ENCODE assay signal across 8 cellular contexts in genomic region chr1:161132410-161133219, GRCh38. TPM values are rescaled to one million over a fixed set of nuclear protein-coding genes. Genes with fewer than 3 reads are reported as not detected.
DNase-seq lines count a peak whose midpoint lies in the region; ATAC-seq and TF ChIP-seq lines count a peak whose summit lies in the region.

Gene DEDD (minus strand): TSS chr1:161132667. CDS start chr1:161124462, 8,205 bp downstream.

- H3K9me3 Mint-ChIP-seq in activated CD4-positive, alpha-beta T cell treated with anti-CD3 and anti-CD28 coated beads for 36 hours (ENCODE audit: low read depth): no peaks in the 10 kb centered on the region

- peak within 1 kb of the TSS; percentile 78 for H3K4me3 ChIP-seq in BE2C (ENCODE audit: low read depth, low read length)
- peak within 1 kb of the TSS; percentile 91 for H3K4me3 ChIP-seq in choroid plexus epithelial cell (ENCODE audit: low read depth, low read length)

- peaks cover 4% of the 10 kb centered on the region; the same call in 1 of the 2 replicates for H3K4me1 ChIP-seq in BE2C

- CTCF ChIA-PET in activated CD4-positive, alpha-beta T cell treated with anti-CD3 and anti-CD28 coated beads for 36 hours (lab: Charles Lee): interaction anchor here (1.1 to 2.7 kb wide), 9 partner anchors 10 to 93 kb away, joined by 3 to 14 read pairs (median 4); partner anchors contain the start of genes PPOX, TOMM40L and UFC1

- TF ChIP-seq CTCF in BE2C (IDR thresholded peaks at IDR 0.05; ENCODE audit: low read depth, low read length) (no peak), choroid plexus epithelial cell (conservative IDR thresholded peaks at IDR 0.05; ENCODE audit: low read depth, low read length) (no peak)

- peaks cover 44% of the 10 kb centered on the region for H3K4me1 Mint-ChIP-seq in activated CD4-positive, alpha-beta T cell treated with anti-CD3 and anti-CD28 coated beads for 36 hours

- DNase-seq in BE2C: peak; percentile 92
- DNase-seq in GM19238 (ENCODE audit: insufficient read length, low spot score): peak; percentile 91
- DNase-seq in NCI-H524 (lab: John Stamatoyannopoulos, UW): peak; percentile 96 to 98
- peak; percentile 95 for DNase-seq in activated CD4-positive, alpha-beta T cell treated with anti-CD3 and anti-CD28 coated beads for 36 hours
- DNase-seq in choroid plexus epithelial cell (ENCODE audit: low read depth): peak; percentile 97
- DNase-seq in kidney tubule cell (ENCODE audit: low spot score): peak; percentile 99
- DNase-seq in stimulated activated CD4-positive, alpha-beta T cell treated with anti-CD3 and anti-CD28 coated beads, Interleukin-1b, Interleukin-23, amount 100 ng/mL, for 4 hours (ENCODE audit: low read depth in 2 of 2): peak; percentile 84 to 87

- H3K36me3 ChIP-seq in BE2C: peaks cover 27% of the 10 kb centered on the region

- intact Hi-C loops in activated CD4-positive, alpha-beta T cell treated with anti-CD3 and anti-CD28 coated beads for 36 hours (cut with DNase I, micrococcal nuclease): loop anchor here (1.0 to 2.0 kb wide), 15 partner anchors 13 to 258 kb away; partner anchors contain the start of genes KLHDC9 (in 2 of the 2), UFC1 (in 2 of the 2), B4GALT3 (in 1 of the 2) and NDUFS2 (in 1 of the 2)

- no peaks in the 10 kb centered on the region for H3K27me3 Mint-ChIP-seq in activated CD4-positive, alpha-beta T cell treated with anti-CD3 and anti-CD28 coated beads for 36 hours

- ATAC-seq in HG03442 (IDR thresholded peaks at IDR 0.05; ENCODE audit: unreplicated experiment): peak; percentile 96
- ATAC-seq in activated CD4-positive, alpha-beta T cell treated with anti-CD3 and anti-CD28 coated beads for 36 hours: peak; percentile 97

- H3K36me3 Mint-ChIP-seq in activated CD4-positive, alpha-beta T cell treated with anti-CD3 and anti-CD28 coated beads for 36 hours (ENCODE audit: low read depth): peaks cover 40% of the 10 kb centered on the region

- H3K9me3 ChIP-seq in BE2C: no peaks in the 10 kb centered on the region

- POLR2A ChIA-PET in activated CD4-positive, alpha-beta T cell treated with anti-CD3 and anti-CD28 coated beads for 36 hours (lab: Charles Lee): interaction anchor here (0.6 to 2.9 kb wide), 11 partner anchors 12 to 112 kb away, joined by 3 to 15 read pairs (median 5); partner anchors contain the start of genes ARHGAP30, B4GALT3, F11R and NIT1

- no peaks in the 10 kb centered on the region for H3K27me3 ChIP-seq in BE2C

- H3K4me3 Mint-ChIP-seq in activated CD4-positive, alpha-beta T cell treated with anti-CD3 and anti-CD28 coated beads for 36 hours: no peak within 1 kb of the TSS

- peak within 1 kb of the TSS; percentile 62 for H3K27ac Mint-ChIP-seq in activated CD4-positive, alpha-beta T cell treated with anti-CD3 and anti-CD28 coated beads for 36 hours

RNA-seq across cellular contexts. Expression of gene DEDD, which starts in this region (rescaled TPM):
- polyA plus RNA-seq in BE2C (2012; ENCODE audit: insufficient read depth, insufficient read length, low read depth): 129 TPM
- total RNA-seq in activated CD4-positive, alpha-beta T cell treated with anti-CD3 and anti-CD28 coated beads for 36 hours: 10 to 100 TPM; 33.9 to 44.9 TPM

Comparison
In these comparisons a context has a peak if more than half of its experiments do, and no peak if none do; other contexts are left out.
1. Peak in every context shown above with its lines: DNase-seq, ATAC-seq and H3K4me3 ChIP-seq.